10 cellular contexts compared by ENCODE assay signal in genomic region chr5:160959804-160960203, GRCh38.
DNase-seq lines count a peak whose midpoint lies in the region; ATAC-seq, FAIRE-seq and TF ChIP-seq lines count a peak whose summit lies in the region.
"Had no signal": no experiment of that assay in that cellular context is flagged by ENCODE, and none has a peak within 500 bp of the region (broad histone marks: within the 10 kb centered on the region; RNA-seq: fewer than 3 reads in every experiment).

No MANE protein-coding gene starts in this region.

- no peaks in the 10 kb centered on the region for H3K27me3 ChIP-seq in bronchial epithelial cell (ENCODE audit: control insufficient read depth, insufficient read depth, low read length)

- ATAC-seq in HG03457 (IDR thresholded peaks at IDR 0.05; ENCODE audit: unreplicated experiment), result peak; percentile 54
- ATAC-seq: activated CD8-positive, alpha-beta T cell treated with anti-CD3 and anti-CD28 coated beads for 36 hours had no signal

- DNase-seq in stimulated activated CD4-positive, alpha-beta T cell treated with anti-CD3 and anti-CD28 coated beads, Interleukin-1b, Interleukin-23, amount 100 ng/mL, for 48 hours, result peak; percentile 2
- DNase-seq in stimulated activated CD4-positive, alpha-beta T cell treated with anti-CD3 and anti-CD28 coated beads, Interleukin-12 subunit alpha, Interleukin-12 subunit beta, amount 100 ng/mL, for 4 hours, result no peak
- peak; percentile 99 for DNase-seq in bronchial epithelial cell (ENCODE audit: low read depth)
- no peak for DNase-seq in NCI-H2029 (lab: John Stamatoyannopoulos, UW)
- no peak for DNase-seq in T-helper 2 cell
- no peak for DNase-seq in NCI-H1092 treated with DMSO at 0.1 percent for 48 hours (lab: John Stamatoyannopoulos, UW)
- no peak for DNase-seq in dedifferentiated amniotic fluid mesenchymal stem cell (ENCODE audit: extremely low spot score)
- DNase-seq: activated CD8-positive, alpha-beta T cell treated with anti-CD3 and anti-CD28 coated beads for 36 hours had no signal

- no peak overlapping the region for H3K4me3 ChIP-seq in bronchial epithelial cell (ENCODE audit: low read depth, low read length)

- TF ChIP-seq CTCF in bronchial epithelial cell (IDR thresholded peaks at IDR 0.05; ENCODE audit: insufficient read depth, low read length, severe bottlenecking), result no peak

- FAIRE-seq in bronchial epithelial cell (lab: Jason Lieb, UNC), result peak; percentile 83
- FAIRE-seq: islet of Langerhans had no signal

- H3K36me3 ChIP-seq in bronchial epithelial cell (ENCODE audit: control insufficient read depth, insufficient read depth, low read length), result no peaks in the 10 kb centered on the region

Comparison
In these comparisons a context has a peak if more than half of its experiments do, and no peak if none do; other contexts are left out.
1. DNase-seq: peak in stimulated activated CD4-positive, alpha-beta T cell treated with anti-CD3 and anti-CD28 coated beads, Interleukin-1b, Interleukin-23, amount 100 ng/mL, for 48 hours (single experiment) and bronchial epithelial cell (single experiment); none in stimulated activated CD4-positive, alpha-beta T cell treated with anti-CD3 and anti-CD28 coated beads, Interleukin-12 subunit alpha, Interleukin-12 subunit beta, amount 100 ng/mL, for 4 hours (single experiment), NCI-H2029 (single experiment), T-helper 2 cell (0 of 5), NCI-H1092 treated with DMSO at 0.1 percent for 48 hours (single experiment) and dedifferentiated amniotic fluid mesenchymal stem cell (single experiment).